In the genomic region with DNA sequence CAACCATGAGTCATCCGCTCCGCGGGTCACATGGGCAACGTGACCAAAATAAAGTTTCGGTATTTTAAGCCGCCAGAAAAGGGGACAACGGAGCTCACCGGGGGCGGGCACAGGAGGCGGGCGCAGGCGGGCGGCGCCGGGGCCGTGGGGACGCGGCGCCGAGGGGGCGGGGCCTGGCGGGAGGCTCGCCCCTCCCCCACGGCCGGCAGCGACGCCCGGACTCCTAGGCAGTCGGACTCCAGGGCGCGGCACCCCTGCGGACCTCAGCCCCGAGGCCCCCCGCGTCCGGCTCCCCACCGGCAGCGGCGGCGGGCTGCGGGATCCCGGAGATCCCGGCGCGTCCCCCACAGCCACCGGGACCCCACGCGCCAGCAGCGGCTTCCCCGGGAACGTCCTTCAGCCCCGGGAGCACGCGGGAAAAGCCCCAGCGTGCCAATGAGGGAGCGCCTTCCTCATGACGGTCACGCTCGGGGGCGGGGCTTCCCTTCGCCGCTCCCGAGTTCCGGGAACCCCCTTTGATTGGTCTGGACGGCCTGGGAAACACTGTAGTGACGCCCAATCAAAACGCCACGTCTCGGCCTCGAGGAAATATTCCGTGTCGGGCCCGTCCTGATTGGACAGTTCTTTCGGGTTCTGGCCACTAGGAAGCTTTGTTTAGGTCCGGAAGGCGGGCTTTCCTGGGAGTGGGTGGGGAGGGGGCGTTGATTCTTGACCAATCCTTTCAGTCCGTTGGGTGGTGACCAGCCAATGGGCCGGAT, we compare ENCODE assay signal across 8 cellular contexts. TPM values are rescaled to one million over a fixed set of nuclear protein-coding genes. Genes with fewer than 3 reads are reported as not detected.
DNase-seq lines count a peak whose midpoint lies in the region; ATAC-seq lines count a peak whose summit lies in the region.

No MANE protein-coding gene starts in this region.

- H3K4me1 ChIP-seq in effector memory CD4-positive, alpha-beta T cell (ENCODE audit: control insufficient read depth, insufficient read depth, low read length, poor library complexity, severe bottlenecking), result peaks cover 9% of the 10 kb centered on the region

- H3K36me3 ChIP-seq in effector memory CD4-positive, alpha-beta T cell (ENCODE audit: control insufficient read depth, insufficient read depth, low read length), result no peaks in the 10 kb centered on the region

- peak overlapping the region; percentile 75 for H3K4me3 ChIP-seq in effector memory CD4-positive, alpha-beta T cell (ENCODE audit: insufficient read depth, low read depth, low read length, poor library complexity, severe bottlenecking)

- peak overlapping the region; percentile 85 for H3K27ac ChIP-seq in effector memory CD4-positive, alpha-beta T cell (ENCODE audit: insufficient read depth, low read length, poor library complexity, severe bottlenecking)

- H3K9me3 ChIP-seq in effector memory CD4-positive, alpha-beta T cell (ENCODE audit: control insufficient read depth, low read length), result no peaks in the 10 kb centered on the region

- peak; percentile 60 for ATAC-seq in GM21367 (IDR thresholded peaks at IDR 0.05; ENCODE audit: unreplicated experiment)

- peak; percentile 96 for DNase-seq in COLO829 (ENCODE audit: low spot score)
- DNase-seq in HT1080 (ENCODE audit: low read depth), result peak; percentile 100
- DNase-seq in NOMO-1 (lab: John Stamatoyannopoulos, UW; ENCODE audit: unreplicated experiment in 2 of 2), result peak; percentile 96 to 99
- DNase-seq in activated CD8-positive, alpha-beta memory T cell treated with anti-CD3 and anti-CD28 coated beads for 48 hours (ENCODE audit: low read depth in 2 of 3, low spot score in 2 of 3), result peak; percentile 93 to 98 (median 95)
- DNase-seq in effector memory CD4-positive, alpha-beta T cell, result peak; percentile 99 to 100 (median 100)
- peak; percentile 100 for DNase-seq in lung microvascular endothelial cell (ENCODE audit: low read depth in 2 of 2)
- peak; percentile 97 to 100 (median 98) for DNase-seq in stimulated activated CD4-positive, alpha-beta T cell treated with anti-CD3 and anti-CD28 coated beads, TNF-alpha, amount 100 ng/mL, for 4 hours (ENCODE audit: low read depth in 3 of 3)

- no peaks in the 10 kb centered on the region for H3K27me3 ChIP-seq in effector memory CD4-positive, alpha-beta T cell (replicated peaks; ENCODE audit: control insufficient read depth, insufficient read depth, low read length, poor library complexity, severe bottlenecking)

RNA-seq across cellular contexts. Expression of gene CAMTA1, which starts 0.5 kb away (rescaled TPM):
- 48.1 and 59.2 TPM in 2 replicates for total RNA-seq in HT1080 (2014; rRNA removed; shearing (Covaris generic))
- 118 and 132 TPM in 2 replicates for polyA plus RNA-seq in HT1080 (2015; cell fraction: cytosol; rRNA removed)
- 26.7 and 31.8 TPM in 2 replicates for polyA plus RNA-seq in HT1080 (2015; cell fraction: nucleus; rRNA removed)
- 36.6 and 40.9 TPM in 2 replicates for total RNA-seq in lung microvascular endothelial cell

Comparison
In these comparisons a context has a peak if more than half of its experiments do, and no peak if none do; other contexts are left out.
1. Peak in every context shown above with its lines: DNase-seq, ATAC-seq, H3K4me3 ChIP-seq and H3K27ac ChIP-seq.